In genomic region chr19:50475736-50476223, GRCh38 we compare ENCODE assay signal across 9 cellular contexts. TPM values are rescaled to one million over a fixed set of nuclear protein-coding genes. Genes with fewer than 3 reads are reported as not detected.
DNase-seq lines count a peak whose midpoint lies in the region; ATAC-seq and TF ChIP-seq lines count a peak whose summit lies in the region.
"Had no signal": no experiment of that assay in that cellular context is flagged by ENCODE, and none has a peak within 500 bp of the region (broad histone marks: within the 10 kb centered on the region; RNA-seq: fewer than 3 reads in every experiment).

No MANE protein-coding gene starts in this region.

- POLR2A ChIA-PET in RWPE1 (lab: Yijun Ruan, JAX; ENCODE audit: low non-redundant PET) = no interaction called here

- no peak for DNase-seq in RWPE1 (ENCODE audit: low spot score)
- DNase-seq in fibroblast of the aortic adventitia (ENCODE audit: low read depth) = no peak
- no peak for DNase-seq in occipital lobe (lab: John Stamatoyannopoulos, UW)
- no peak for DNase-seq in stimulated activated naive CD4-positive, alpha-beta T cell treated with Interleukin-2 at 50 U/mL for 16 hours (lab: John Stamatoyannopoulos, UW)

- no peaks in the 10 kb centered on the region for H3K9me3 ChIP-seq in skeletal muscle tissue (ENCODE audit: control insufficient read depth in 3 of 3, low read length in 3 of 3)

- H3K27ac ChIP-seq in RWPE1 (peak overlapping the region; percentile 79), skeletal muscle tissue (ENCODE audit: low read depth, low read length) (peak overlapping the region; percentile 70)

- peak overlapping the region; percentile 13 for H3K4me3 ChIP-seq in fibroblast of the aortic adventitia (ENCODE audit: low read depth, low read length)
- H3K4me3 ChIP-seq in skeletal muscle tissue (ENCODE audit: low read length in 3 of 3) = peak overlapping the region; percentile 92 to 98 (median 97)

- TF ChIP-seq CTCF in RWPE1 (conservative IDR thresholded peaks at IDR 0.05; ENCODE audit: low read depth) = no peak
- TF ChIP-seq CTCF in fibroblast of the aortic adventitia (IDR thresholded peaks at IDR 0.05; ENCODE audit: insufficient read depth, low read length) = no peak

- H3K4me1 ChIP-seq in skeletal muscle tissue (ENCODE audit: control insufficient read depth in 3 of 3, insufficient read depth in 3 of 3, low read length in 3 of 3) = peaks cover 15 to 33% (median 17%) of the 10 kb centered on the region in 3 donors

- H3K36me3 ChIP-seq in skeletal muscle tissue (ENCODE audit: control insufficient read depth in 3 of 3, insufficient read depth in 3 of 3, low read length in 3 of 3) = peaks cover 26% of the 10 kb centered on the region in 3 donors

- CTCF ChIA-PET in RWPE1 (lab: Yijun Ruan, JAX) = no interaction called here

- peak overlapping the region in 1 of 3 donors; percentile 96 for H3K9ac ChIP-seq in skeletal muscle tissue (ENCODE audit: low read depth in 1 of 3, low read length in 3 of 3)

- ATAC-seq in GM21717 (IDR thresholded peaks at IDR 0.05; ENCODE audit: unreplicated experiment) = peak; percentile 27
- ATAC-seq in HG02870 (IDR thresholded peaks at IDR 0.05; ENCODE audit: unreplicated experiment) = no peak
- no peak for ATAC-seq in GM19351 (IDR thresholded peaks at IDR 0.05; ENCODE audit: unreplicated experiment)

- no peaks in the 10 kb centered on the region for H3K27me3 ChIP-seq in skeletal muscle tissue (ENCODE audit: control insufficient read depth in 3 of 3, insufficient read depth in 3 of 3, low read length in 3 of 3)

RNA-seq across cellular contexts. Expression of gene EMC10, which starts 0.5 kb away (rescaled TPM):
- total RNA-seq in fibroblast of the aortic adventitia (ENCODE audit: low replicate concordance) (22.8 and 35.2 TPM in 2 replicates), skeletal muscle tissue (29.2 TPM), occipital lobe (59.0 TPM)

RNA-seq across cellular contexts. Expression of gene GARIN5A, which starts 0.9 kb away (rescaled TPM):
- not detected in 2 replicates for total RNA-seq in fibroblast of the aortic adventitia (ENCODE audit: low replicate concordance)
- 0.52 TPM for total RNA-seq in skeletal muscle tissue
- total RNA-seq in occipital lobe = 0.62 TPM

RNA-seq across cellular contexts. Expression of gene JOSD2, which starts 35.2 kb away (rescaled TPM):
- total RNA-seq in fibroblast of the aortic adventitia (ENCODE audit: low replicate concordance) = 12.1 and 26.7 TPM in 2 replicates
- total RNA-seq in skeletal muscle tissue = 13.0 TPM
- 3.9 TPM for total RNA-seq in occipital lobe

RNA-seq across cellular contexts. Expression of gene ASPDH, which starts 37.9 kb away (rescaled TPM):
- total RNA-seq in fibroblast of the aortic adventitia (ENCODE audit: low replicate concordance) (not detected in 2 replicates), skeletal muscle tissue (not detected), occipital lobe (0.62 TPM)
- total RNA-seq: NCI-H460 had no signal

RNA-seq across cellular contexts. Expression of gene MYBPC2, which starts 43.1 kb away (rescaled TPM):
- total RNA-seq in fibroblast of the aortic adventitia (ENCODE audit: low replicate concordance) (not detected in 2 replicates), skeletal muscle tissue (119 TPM), occipital lobe (not detected)
- total RNA-seq: NCI-H460 had no signal
